Comparison of ENCODE assay signal across 1 cellular context in genomic region chr11:103618532-103618931, GRCh38.
TF ChIP-seq lines count a peak whose summit lies in the region.

No MANE protein-coding gene starts in this region.

TF ChIP-seq in SK-N-SH, 30 proteins besides CTCF, POLR2A, EP300 and RAD21 (continued from another document):
- no peak for TF ChIP-seq ZBTB33 (IDR thresholded peaks at IDR 0.05; ENCODE audit: borderline replicate concordance, low read depth)
- TF ChIP-seq SIN3A (IDR thresholded peaks at IDR 0.05; ENCODE audit: borderline replicate concordance, low read depth, low read length) = no peak
- TF ChIP-seq NFIC (IDR thresholded peaks at IDR 0.05; ENCODE audit: borderline replicate concordance) = peak; percentile 83; the same call in 1 of the 2 replicates
- peak; percentile 64 for TF ChIP-seq CHD2 (IDR thresholded peaks at IDR 0.05; ENCODE audit: low read length, partially characterized antibody)
- peak; percentile 63; the same call in 1 of the 2 replicates for TF ChIP-seq FOXM1 (IDR thresholded peaks at IDR 0.05; ENCODE audit: low read depth)
- TF ChIP-seq POLR2AphosphoS5 (IDR thresholded peaks at IDR 0.05; ENCODE audit: low read depth, low read length) = peak; percentile 77; the same call in 1 of the 2 replicates
- TF ChIP-seq TCF12 (IDR thresholded peaks at IDR 0.05) = peak; percentile 97
- no peak for TF ChIP-seq FOXJ3 (CRISPR knock-in tag; IDR thresholded peaks at IDR 0.05)
- TF ChIP-seq RXRA (IDR thresholded peaks at IDR 0.05; ENCODE audit: borderline replicate concordance, low read depth) = peak; percentile 26; the same call in 1 of the 2 replicates
- TF ChIP-seq, protein P1, sequence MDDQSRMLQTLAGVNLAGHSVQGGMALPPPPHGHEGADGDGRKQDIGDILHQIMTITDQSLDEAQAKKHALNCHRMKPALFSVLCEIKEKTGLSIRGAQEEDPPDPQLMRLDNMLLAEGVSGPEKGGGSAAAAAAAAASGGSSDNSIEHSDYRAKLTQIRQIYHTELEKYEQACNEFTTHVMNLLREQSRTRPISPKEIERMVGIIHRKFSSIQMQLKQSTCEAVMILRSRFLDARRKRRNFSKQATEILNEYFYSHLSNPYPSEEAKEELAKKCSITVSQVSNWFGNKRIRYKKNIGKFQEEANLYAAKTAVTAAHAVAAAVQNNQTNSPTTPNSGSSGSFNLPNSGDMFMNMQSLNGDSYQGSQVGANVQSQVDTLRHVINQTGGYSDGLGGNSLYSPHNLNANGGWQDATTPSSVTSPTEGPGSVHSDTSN (IDR thresholded peaks at IDR 0.05) = peak; percentile 81
- TF ChIP-seq ELF1 (IDR thresholded peaks at IDR 0.05) = no peak
- TF ChIP-seq, protein P2, sequence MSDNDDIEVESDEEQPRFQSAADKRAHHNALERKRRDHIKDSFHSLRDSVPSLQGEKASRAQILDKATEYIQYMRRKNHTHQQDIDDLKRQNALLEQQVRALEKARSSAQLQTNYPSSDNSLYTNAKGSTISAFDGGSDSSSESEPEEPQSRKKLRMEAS (IDR thresholded peaks at IDR 0.05; ENCODE audit: low read depth) = peak; percentile 80
- no peak for TF ChIP-seq NRF1 (IDR thresholded peaks at IDR 0.05; ENCODE audit: low read depth, low read length)
- TF ChIP-seq, protein P3, sequence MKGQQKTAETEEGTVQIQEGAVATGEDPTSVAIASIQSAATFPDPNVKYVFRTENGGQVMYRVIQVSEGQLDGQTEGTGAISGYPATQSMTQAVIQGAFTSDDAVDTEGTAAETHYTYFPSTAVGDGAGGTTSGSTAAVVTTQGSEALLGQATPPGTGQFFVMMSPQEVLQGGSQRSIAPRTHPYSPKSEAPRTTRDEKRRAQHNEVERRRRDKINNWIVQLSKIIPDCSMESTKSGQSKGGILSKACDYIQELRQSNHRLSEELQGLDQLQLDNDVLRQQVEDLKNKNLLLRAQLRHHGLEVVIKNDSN (IDR thresholded peaks at IDR 0.05; ENCODE audit: borderline replicate concordance, low read depth) = no peak
- 0 out of 2 replicates have a peak, but pooled peaks have one; percentile 39 for TF ChIP-seq MXI1 (IDR thresholded peaks at IDR 0.05; ENCODE audit: low read depth, low read length)
- TF ChIP-seq, protein P4, sequence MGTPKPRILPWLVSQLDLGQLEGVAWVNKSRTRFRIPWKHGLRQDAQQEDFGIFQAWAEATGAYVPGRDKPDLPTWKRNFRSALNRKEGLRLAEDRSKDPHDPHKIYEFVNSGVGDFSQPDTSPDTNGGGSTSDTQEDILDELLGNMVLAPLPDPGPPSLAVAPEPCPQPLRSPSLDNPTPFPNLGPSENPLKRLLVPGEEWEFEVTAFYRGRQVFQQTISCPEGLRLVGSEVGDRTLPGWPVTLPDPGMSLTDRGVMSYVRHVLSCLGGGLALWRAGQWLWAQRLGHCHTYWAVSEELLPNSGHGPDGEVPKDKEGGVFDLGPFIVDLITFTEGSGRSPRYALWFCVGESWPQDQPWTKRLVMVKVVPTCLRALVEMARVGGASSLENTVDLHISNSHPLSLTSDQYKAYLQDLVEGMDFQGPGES (IDR thresholded peaks at IDR 0.05; ENCODE audit: low read depth, low read length) = no peak
- peak; percentile 80; the same call in 1 of the 2 replicates for TF ChIP-seq TEAD4 (IDR thresholded peaks at IDR 0.05; ENCODE audit: borderline replicate concordance, insufficient read depth)
- no peak for TF ChIP-seq SMC3 (IDR thresholded peaks at IDR 0.05; ENCODE audit: low read depth, low read length)
- no peak for TF ChIP-seq EZH2phosphoT487 (IDR thresholded peaks at IDR 0.05; ENCODE audit: borderline replicate concordance, low read depth)
- TF ChIP-seq GATA2 (CRISPR knock-in tag; IDR thresholded peaks at IDR 0.05) = peak; percentile 61
- TF ChIP-seq USF2 (IDR thresholded peaks at IDR 0.05; ENCODE audit: borderline replicate concordance, low read depth, low read length) = no peak
- TF ChIP-seq MEF2A (IDR thresholded peaks at IDR 0.05; ENCODE audit: borderline replicate concordance, low read depth) = no peak
- peak; percentile 78; the same call in 1 of the 2 replicates for TF ChIP-seq RCOR1 (IDR thresholded peaks at IDR 0.05; ENCODE audit: low read length)
- TF ChIP-seq JUND (IDR thresholded peaks at IDR 0.05) = peak; percentile 66
